8 cellular contexts compared by ENCODE assay signal in genomic region chr1:113904674-113905434, GRCh38. TPM values are rescaled to one million over a fixed set of nuclear protein-coding genes. Genes with fewer than 3 reads are reported as not detected.
A peak's percentile ranks its signal among the peaks of the same experiment; 100 is the strongest.
DNase-seq lines count a peak whose midpoint lies in the region; ATAC-seq lines count a peak whose summit lies in the region.

TSS of gene AP4B1 (minus strand) at chr1:113904799. CDS start at chr1:113904717, 82 bp downstream.
TSS of gene DCLRE1B (plus strand) at chr1:113905326. CDS start at chr1:113905587, 261 bp downstream.

- CTCF ChIA-PET in activated CD8-positive, alpha-beta memory T cell treated with anti-CD3 and anti-CD28 coated beads, Interleukin-2, amount 10 ng/mL, durations not matched to agents 7 days and 5 days (lab: Charles Lee): interaction anchor here (0.9 to 6.3 kb wide), 13 partner anchors 20 to 1189 kb away, joined by 3 to 60 read pairs (median 8); partner anchors contain the start of genes HIPK1 and PPM1J

- H3K27ac ChIP-seq in HUES48 (ENCODE audit: low read depth, low read length): peak within 1 kb of the TSS; percentile 90

- peak within 1 kb of the TSS; percentile 97 for H3K4me3 Mint-ChIP-seq in activated CD8-positive, alpha-beta memory T cell treated with anti-CD3 and anti-CD28 coated beads, Interleukin-2, amount 10 ng/mL, durations not matched to agents 7 days and 5 days

- no peaks in the 10 kb centered on the region for H3K27me3 Mint-ChIP-seq in activated CD8-positive, alpha-beta memory T cell treated with anti-CD3 and anti-CD28 coated beads, Interleukin-2, amount 10 ng/mL, durations not matched to agents 7 days and 5 days

- H3K4me1 Mint-ChIP-seq in activated CD8-positive, alpha-beta memory T cell treated with anti-CD3 and anti-CD28 coated beads, Interleukin-2, amount 10 ng/mL, durations not matched to agents 7 days and 5 days: peaks cover 60% of the 10 kb centered on the region

- H3K4me1 ChIP-seq in HUES48 (ENCODE audit: control insufficient read depth, insufficient read depth, low read length) (0 out of 2 replicates have a peak, but pooled peaks cover 5% of the 10 kb centered on the region), NT2/D1 (ENCODE audit: insufficient read depth, insufficient read length) (no peaks in the 10 kb centered on the region), endocrine pancreas (ENCODE audit: control insufficient read depth, insufficient read depth, low read length) (peaks cover 6% of the 10 kb centered on the region)

- no peaks in the 10 kb centered on the region for H3K9me3 ChIP-seq in HUES48 (ENCODE audit: control insufficient read depth, insufficient read depth, low read length)
- no peaks in the 10 kb centered on the region for H3K9me3 ChIP-seq in NT2/D1 (ENCODE audit: insufficient read depth, low read length)
- no peaks in the 10 kb centered on the region for H3K9me3 ChIP-seq in endocrine pancreas (ENCODE audit: control insufficient read depth, low read length)

- H3K4me3 ChIP-seq in HUES48 (ENCODE audit: low read depth, low read length): peak within 1 kb of the TSS; percentile 89
- peak within 1 kb of the TSS; percentile 99 for H3K4me3 ChIP-seq in NT2/D1 (ENCODE audit: insufficient read length, low read depth)
- peak within 1 kb of the TSS; percentile 96 for H3K4me3 ChIP-seq in endocrine pancreas (ENCODE audit: control insufficient read depth, insufficient read depth, low read length)

- DNase-seq in D341Med (ENCODE audit: low spot score) (peak; percentile 94), NT2/D1 (ENCODE audit: low read depth, low spot score) (peak; percentile 100), mesenteric fat pad (ENCODE audit: low spot score) (peak; percentile 99)
- DNase-seq in activated CD8-positive, alpha-beta memory T cell treated with anti-CD3 and anti-CD28 coated beads, Interleukin-2, amount 10 ng/mL, durations not matched to agents 7 days and 5 days: peak; percentile 100
- peak; percentile 84 for DNase-seq in stimulated activated CD8-positive, alpha-beta memory T cell treated with anti-CD3 and anti-CD28 coated beads, Interleukin-15, amount 100 ng/mL, for 24 hours (ENCODE audit: low read depth)

- H3K36me3 ChIP-seq in HUES48 (ENCODE audit: control insufficient read depth, insufficient read depth, low read length): peaks cover 35% of the 10 kb centered on the region
- peaks cover 61% of the 10 kb centered on the region for H3K36me3 ChIP-seq in NT2/D1 (ENCODE audit: insufficient read depth, insufficient read length, low read length)
- H3K36me3 ChIP-seq in endocrine pancreas (ENCODE audit: control insufficient read depth, insufficient read depth, low read length): no peaks in the 10 kb centered on the region

- H3K36me3 Mint-ChIP-seq in activated CD8-positive, alpha-beta memory T cell treated with anti-CD3 and anti-CD28 coated beads, Interleukin-2, amount 10 ng/mL, durations not matched to agents 7 days and 5 days: peaks cover 54% of the 10 kb centered on the region

- peak; percentile 90 for ATAC-seq in GM21390 (IDR thresholded peaks at IDR 0.05; ENCODE audit: unreplicated experiment)
- ATAC-seq in activated CD8-positive, alpha-beta memory T cell treated with anti-CD3 and anti-CD28 coated beads, Interleukin-2, amount 10 ng/mL, durations not matched to agents 7 days and 5 days: peak; percentile 92

- H3K27ac Mint-ChIP-seq in activated CD8-positive, alpha-beta memory T cell treated with anti-CD3 and anti-CD28 coated beads, Interleukin-2, amount 10 ng/mL, durations not matched to agents 7 days and 5 days: peak within 1 kb of the TSS; percentile 89

- H3K9me3 Mint-ChIP-seq in activated CD8-positive, alpha-beta memory T cell treated with anti-CD3 and anti-CD28 coated beads, Interleukin-2, amount 10 ng/mL, durations not matched to agents 7 days and 5 days (ENCODE audit: low read depth): no peaks in the 10 kb centered on the region

- H3K27me3 ChIP-seq in HUES48 (ENCODE audit: control insufficient read depth, insufficient read depth, low read length) (no peaks in the 10 kb centered on the region), NT2/D1 (ENCODE audit: insufficient read depth, insufficient read length) (no peaks in the 10 kb centered on the region), endocrine pancreas (ENCODE audit: control insufficient read depth, insufficient read depth, low read length) (no peaks in the 10 kb centered on the region)

- H3K9ac ChIP-seq in HUES48 (ENCODE audit: low read depth, low read length) (peak within 1 kb of the TSS; percentile 79), NT2/D1 (ENCODE audit: insufficient read length, low read depth) (peak within 1 kb of the TSS; percentile 99), endocrine pancreas (ENCODE audit: control insufficient read depth, insufficient read depth, low read length) (peak within 1 kb of the TSS; percentile 94)

RNA-seq across cellular contexts. Expression of gene AP4B1, which starts in this region (rescaled TPM):
- total RNA-seq in activated CD8-positive, alpha-beta memory T cell treated with anti-CD3 and anti-CD28 coated beads, Interleukin-2, amount 10 ng/mL, durations not matched to agents 7 days and 5 days: 10 to 100 TPM; 57.3 to 61.8 TPM
- 8.5 TPM for total RNA-seq in mesenteric fat pad

RNA-seq across cellular contexts. Expression of gene DCLRE1B, which starts in this region (rescaled TPM):
- total RNA-seq in activated CD8-positive, alpha-beta memory T cell treated with anti-CD3 and anti-CD28 coated beads, Interleukin-2, amount 10 ng/mL, durations not matched to agents 7 days and 5 days: 10 to 100 TPM; 19.5 to 21.1 TPM
- 5.8 TPM for total RNA-seq in mesenteric fat pad

Comparison
In these comparisons a context has a peak if more than half of its experiments do, and no peak if none do; other contexts are left out.
1. Peak in every context shown above with its lines: DNase-seq, ATAC-seq, H3K4me3 ChIP-seq and H3K27ac ChIP-seq.